ENCODE assay signal across 12 cellular contexts in genomic region chr22:46942816-46943783, GRCh38.
DNase-seq lines count a peak whose midpoint lies in the region; ATAC-seq and TF ChIP-seq lines count a peak whose summit lies in the region.
"Had no signal": no experiment of that assay in that cellular context is flagged by ENCODE, and none has a peak within 500 bp of the region (broad histone marks: within the 10 kb centered on the region; RNA-seq: fewer than 3 reads in every experiment).

No MANE protein-coding gene starts in this region.

- peak overlapping the region; percentile 31 for H3K27ac Mint-ChIP-seq in CD4-positive, alpha-beta T cell
- peak overlapping the region; percentile 1; the same call in 1 of the 2 replicates for H3K27ac Mint-ChIP-seq in WTC11
- H3K27ac Mint-ChIP-seq: activated naive CD8-positive, alpha-beta T cell treated with anti-CD3 and anti-CD28 coated beads, Interleukin-2, amount 10 ng/mL, durations not matched to agents 7 days and 5 days; stimulated activated effector memory CD8-positive, alpha-beta T cell treated with anti-CD3 and anti-CD28 coated beads, Interleukin-12 subunit alpha, Interleukin-12 subunit beta, amount 100 ng/mL, for 72 hours had no signal

- H3K27ac ChIP-seq in CD4-positive, alpha-beta T cell (ENCODE audit: low read depth, low read length), result no peak overlapping the region
- peak overlapping the region; percentile 88 for H3K27ac ChIP-seq in right cardiac atrium (ENCODE audit: low read length)

- 69% methylated on average over 22 of the region's 22 CpGs for WGBS in right cardiac atrium

- no peak overlapping the region for H3K4me3 Mint-ChIP-seq in CD4-positive, alpha-beta T cell
- no peak overlapping the region for H3K4me3 Mint-ChIP-seq in WTC11
- H3K4me3 Mint-ChIP-seq: activated naive CD8-positive, alpha-beta T cell treated with anti-CD3 and anti-CD28 coated beads, Interleukin-2, amount 10 ng/mL, durations not matched to agents 7 days and 5 days; stimulated activated effector memory CD8-positive, alpha-beta T cell treated with anti-CD3 and anti-CD28 coated beads, Interleukin-12 subunit alpha, Interleukin-12 subunit beta, amount 100 ng/mL, for 72 hours had no signal

- H3K4me1 Mint-ChIP-seq in CD4-positive, alpha-beta T cell (ENCODE audit: low read depth), result peaks cover 33% of the 10 kb centered on the region
- peaks cover 20% of the 10 kb centered on the region for H3K4me1 Mint-ChIP-seq in WTC11

- no peaks in the 10 kb centered on the region for H3K9me3 ChIP-seq in CD4-positive, alpha-beta T cell (ENCODE audit: control insufficient read depth, low read length)
- H3K9me3 ChIP-seq in right cardiac atrium (ENCODE audit: control insufficient read depth, low read length), result no peaks in the 10 kb centered on the region

- ATAC-seq in CD4-positive, alpha-beta T cell (ENCODE audit: poor library complexity), result no peak
- ATAC-seq in WTC11, result no peak
- peak; percentile 81 to 96 for ATAC-seq in right cardiac atrium
- ATAC-seq: stimulated activated effector memory CD8-positive, alpha-beta T cell treated with anti-CD3 and anti-CD28 coated beads, Interleukin-12 subunit alpha, Interleukin-12 subunit beta, amount 100 ng/mL, for 72 hours had no signal

- no peaks in the 10 kb centered on the region for H3K27me3 ChIP-seq in CD4-positive, alpha-beta T cell (ENCODE audit: control insufficient read depth, insufficient read depth, low read length)
- no peaks in the 10 kb centered on the region for H3K27me3 ChIP-seq in right cardiac atrium (ENCODE audit: control insufficient read depth, insufficient read depth)

- H3K27me3 Mint-ChIP-seq in CD4-positive, alpha-beta T cell, result no peaks in the 10 kb centered on the region
- no peaks in the 10 kb centered on the region for H3K27me3 Mint-ChIP-seq in WTC11 (ENCODE audit: low read depth)
- H3K27me3 Mint-ChIP-seq: activated naive CD8-positive, alpha-beta T cell treated with anti-CD3 and anti-CD28 coated beads, Interleukin-2, amount 10 ng/mL, durations not matched to agents 7 days and 5 days had no signal

- H3K9me3 Mint-ChIP-seq in CD4-positive, alpha-beta T cell, result no peaks in the 10 kb centered on the region
- no peaks in the 10 kb centered on the region; the same call in 1 of the 2 replicates for H3K9me3 Mint-ChIP-seq in WTC11
- H3K9me3 Mint-ChIP-seq: activated naive CD8-positive, alpha-beta T cell treated with anti-CD3 and anti-CD28 coated beads, Interleukin-2, amount 10 ng/mL, durations not matched to agents 7 days and 5 days; stimulated activated effector memory CD8-positive, alpha-beta T cell treated with anti-CD3 and anti-CD28 coated beads, Interleukin-12 subunit alpha, Interleukin-12 subunit beta, amount 100 ng/mL, for 72 hours had no signal

- DNase-seq in CD4-positive, alpha-beta T cell, result no peak
- DNase-seq in WTC11 (ENCODE audit: low spot score), result no peak
- DNase-seq in right cardiac atrium, result peak; percentile 66 to 79 (median 69)
- DNase-seq in pons (ENCODE audit: low spot score), result peak; percentile 11
- no peak for DNase-seq in activated T-cell treated with anti-CD3 and anti-CD28 coated beads, Interleukin-2, amount 50 U/mL, for 1 hour
- DNase-seq in NCI-H2081 treated with DMSO at 0.1 percent for 48 hours (lab: John Stamatoyannopoulos, UW), result no peak
- no peak for DNase-seq in activated CD8-positive, alpha-beta memory T cell treated with anti-CD3 and anti-CD28 coated beads, Interleukin-2, amount 50 U/mL, for 4 hours
- DNase-seq in stimulated activated CD4-positive, alpha-beta T cell treated with anti-CD3 and anti-CD28 coated beads, Interleukin-4, amount 100 ng/mL, for 1 hour, result no peak
- DNase-seq: activated naive CD8-positive, alpha-beta T cell treated with anti-CD3 and anti-CD28 coated beads, Interleukin-2, amount 10 ng/mL, durations not matched to agents 7 days and 5 days; kidney glomerular epithelial cell; NCI-H146 had no signal

- TF ChIP-seq CTCF in CD4-positive, alpha-beta T cell (IDR thresholded peaks at IDR 0.05), result no peak
- TF ChIP-seq CTCF in WTC11 (IDR thresholded peaks at IDR 0.05), result no peak

- peaks cover 29% of the 10 kb centered on the region for H3K36me3 Mint-ChIP-seq in CD4-positive, alpha-beta T cell (ENCODE audit: low read depth)
- no peaks in the 10 kb centered on the region for H3K36me3 Mint-ChIP-seq in WTC11

- intact Hi-C loops in CD4-positive, alpha-beta T cell (cut with DNase I, micrococcal nuclease), result no loop called here
- intact Hi-C loops in right cardiac atrium (cut with DNase I), result no loop called here

- H3K4me1 ChIP-seq in right cardiac atrium (ENCODE audit: control insufficient read depth, insufficient read depth, low read length), result peaks cover 1% of the 10 kb centered on the region

- CTCF ChIA-PET in CD4-positive, alpha-beta T cell (lab: Charles Lee), result no interaction called here
- CTCF ChIA-PET in WTC11 (lab: Charles Lee), result interaction anchor here (0.9 kb wide), 1 partner anchor 110 kb away, joined by 3 read pairs; no protein-coding TSS in a partner anchor

- no peak overlapping the region for H3K4me3 ChIP-seq in right cardiac atrium (ENCODE audit: low read length)

- POLR2A ChIA-PET in CD4-positive, alpha-beta T cell (lab: Charles Lee), result interaction anchor here (1.0 kb wide), 1 partner anchor 17 kb away, joined by 3 read pairs; no protein-coding TSS in a partner anchor
- POLR2A ChIA-PET in WTC11 (lab: Charles Lee), result no interaction called here

TF ChIP-seq in WTC11, 78 proteins besides CTCF, POLR2A, EP300 and RAD21 (continues in another document):
- TF ChIP-seq NFE2L1 (CRISPR knock-in tag; IDR thresholded peaks at IDR 0.05), result no peak
- TF ChIP-seq, protein P1, sequence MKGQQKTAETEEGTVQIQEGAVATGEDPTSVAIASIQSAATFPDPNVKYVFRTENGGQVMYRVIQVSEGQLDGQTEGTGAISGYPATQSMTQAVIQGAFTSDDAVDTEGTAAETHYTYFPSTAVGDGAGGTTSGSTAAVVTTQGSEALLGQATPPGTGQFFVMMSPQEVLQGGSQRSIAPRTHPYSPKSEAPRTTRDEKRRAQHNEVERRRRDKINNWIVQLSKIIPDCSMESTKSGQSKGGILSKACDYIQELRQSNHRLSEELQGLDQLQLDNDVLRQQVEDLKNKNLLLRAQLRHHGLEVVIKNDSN (CRISPR knock-in tag; IDR thresholded peaks at IDR 0.05), result no peak
- TF ChIP-seq AFF4 (CRISPR knock-in tag; IDR thresholded peaks at IDR 0.05; ENCODE audit: borderline replicate concordance), result no peak
- TF ChIP-seq ZNF512 (CRISPR knock-in tag; IDR thresholded peaks at IDR 0.05; ENCODE audit: borderline replicate concordance), result no peak
- TF ChIP-seq ZNF423 (CRISPR knock-in tag; IDR thresholded peaks at IDR 0.05), result no peak
- TF ChIP-seq ZNF263 (CRISPR knock-in tag; IDR thresholded peaks at IDR 0.05; ENCODE audit: low read depth), result no peak
- no peak for TF ChIP-seq NFYB (CRISPR knock-in tag; conservative IDR thresholded peaks at IDR 0.05; ENCODE audit: low read depth)

Comparison
In these comparisons a context has a peak if more than half of its experiments do, and no peak if none do; other contexts are left out.
1. ATAC-seq: peak in right cardiac atrium (2 of 2); none in CD4-positive, alpha-beta T cell (single experiment) and WTC11 (single experiment).
2. DNase-seq: peak in right cardiac atrium (3 of 3) and pons (single experiment); none in CD4-positive, alpha-beta T cell (0 of 10), WTC11 (single experiment), activated T-cell treated with anti-CD3 and anti-CD28 coated beads, Interleukin-2, amount 50 U/mL, for 1 hour (single experiment), NCI-H2081 treated with DMSO at 0.1 percent for 48 hours (single experiment), activated CD8-positive, alpha-beta memory T cell treated with anti-CD3 and anti-CD28 coated beads, Interleukin-2, amount 50 U/mL, for 4 hours (single experiment) and stimulated activated CD4-positive, alpha-beta T cell treated with anti-CD3 and anti-CD28 coated beads, Interleukin-4, amount 100 ng/mL, for 1 hour (single experiment).